In the genomic region with DNA sequence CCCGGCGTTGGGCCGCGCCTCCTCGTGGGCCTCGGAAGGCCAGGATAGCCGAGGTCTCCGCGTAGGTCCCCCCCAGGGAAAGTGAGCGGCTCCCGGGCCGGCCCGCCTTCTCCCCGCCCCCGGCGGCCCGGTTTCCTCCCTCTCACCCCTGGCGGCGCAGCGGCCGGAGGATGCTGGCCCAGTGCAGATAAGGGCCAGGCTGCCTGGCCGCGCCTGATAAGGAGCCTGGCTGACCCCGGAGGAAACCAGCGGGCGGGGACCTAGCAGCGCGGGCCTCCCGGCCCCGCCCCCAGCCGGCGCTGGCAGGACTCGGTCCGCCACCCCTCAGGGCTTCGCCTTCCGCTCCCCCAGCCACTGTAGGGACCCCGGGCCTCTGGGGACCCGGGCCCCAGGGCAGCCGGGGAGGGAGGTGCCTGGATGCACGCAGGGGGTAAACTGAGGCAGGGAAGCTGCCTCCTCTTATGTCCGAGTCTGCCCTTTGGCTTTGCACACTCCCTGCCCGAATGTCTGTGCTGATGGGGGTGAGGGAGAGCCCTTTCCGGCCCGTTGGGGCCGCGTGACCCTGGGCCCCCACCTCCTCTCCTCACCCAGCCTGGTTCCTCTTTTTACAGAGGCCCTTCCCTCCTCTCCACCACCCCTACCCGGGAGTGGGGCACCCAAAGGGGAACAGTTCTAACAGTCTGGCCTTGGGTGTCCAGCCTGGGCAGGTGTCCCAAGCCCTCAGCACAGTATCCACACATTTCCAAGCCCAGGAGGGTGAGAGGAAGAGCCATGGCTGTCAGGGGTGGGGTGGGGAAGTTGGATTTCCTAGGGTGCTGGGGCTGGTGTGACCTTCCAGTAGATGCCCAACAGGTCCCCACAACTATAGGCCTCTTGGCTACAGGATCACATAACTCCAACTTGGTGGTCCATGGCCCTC, we compare ENCODE assay signal across 9 cellular contexts. TPM values are rescaled to one million over a fixed set of nuclear protein-coding genes. Genes with fewer than 3 reads are reported as not detected.
DNase-seq lines count a peak whose midpoint lies in the region; ATAC-seq lines count a peak whose summit lies in the region.
"Had no signal": no experiment of that assay in that cellular context is flagged by ENCODE, and none has a peak within 500 bp of the region (broad histone marks: within the 10 kb centered on the region; RNA-seq: fewer than 3 reads in every experiment).

Gene LYL1, minus strand, starts transcription at position 193 of the 919 bp plus-strand sequence. CDS start 1,687 bp downstream, outside the sequence.

- H3K4me3 ChIP-seq in HUES48 (ENCODE audit: low read depth, low read length), result peak within 1 kb of the TSS; percentile 34; the same call in 1 of the 2 replicates

- ATAC-seq in GM18867 (IDR thresholded peaks at IDR 0.05; ENCODE audit: unreplicated experiment) (peak; percentile 45), Right ventricle myocardium superior (ENCODE audit: poor library complexity) (peak; percentile 75)

- peaks cover 54% of the 10 kb centered on the region for H3K4me1 Mint-ChIP-seq in activated T-cell treated with anti-CD3 and anti-CD28 coated beads, Interleukin-2, amount 50 U/mL, for 24 hours (ENCODE audit: low read depth)

- peak within 1 kb of the TSS; percentile 64 for H3K27ac Mint-ChIP-seq in activated T-cell treated with anti-CD3 and anti-CD28 coated beads, Interleukin-2, amount 50 U/mL, for 24 hours

- H3K27me3 Mint-ChIP-seq in activated T-cell treated with anti-CD3 and anti-CD28 coated beads, Interleukin-2, amount 50 U/mL, for 24 hours, result peaks cover 11% of the 10 kb centered on the region

- H3K4me3 Mint-ChIP-seq in activated T-cell treated with anti-CD3 and anti-CD28 coated beads, Interleukin-2, amount 50 U/mL, for 24 hours, result peak within 1 kb of the TSS; percentile 72

- no peak within 1 kb of the TSS for H3K27ac ChIP-seq in HUES48 (ENCODE audit: low read depth, low read length)

- H3K4me1 ChIP-seq in HUES48 (ENCODE audit: control insufficient read depth, insufficient read depth, low read length), result peaks cover 9% of the 10 kb centered on the region

- peaks cover 7% of the 10 kb centered on the region for H3K36me3 ChIP-seq in HUES48 (ENCODE audit: control insufficient read depth, insufficient read depth, low read length)

- peaks cover 47% of the 10 kb centered on the region for H3K27me3 ChIP-seq in HUES48 (ENCODE audit: control insufficient read depth, insufficient read depth, low read length)

- no peaks in the 10 kb centered on the region for H3K9me3 ChIP-seq in HUES48 (ENCODE audit: control insufficient read depth, insufficient read depth, low read length)

- H3K9ac ChIP-seq in HUES48 (ENCODE audit: low read depth, low read length), result no peak within 1 kb of the TSS

- intact Hi-C loops in Right ventricle myocardium superior (cut with DNase I), result no loop called here

- peak; percentile 58 for DNase-seq in AG08395 (ENCODE audit: low spot score)
- peak; percentile 68 for DNase-seq in activated T-cell treated with anti-CD3 and anti-CD28 coated beads, Interleukin-2, amount 50 U/mL, for 24 hours
- DNase-seq in Right ventricle myocardium superior, result peak; percentile 94
- DNase-seq in pons (ENCODE audit: low spot score), result peak; percentile 82
- DNase-seq in DMS79 treated with DMSO at 0.1 percent for 48 hours (lab: John Stamatoyannopoulos, UW), result no peak
- DNase-seq in NCI-H187 treated with DMSO at 0.1 percent for 48 hours (lab: John Stamatoyannopoulos, UW), result no peak

- H3K36me3 Mint-ChIP-seq in activated T-cell treated with anti-CD3 and anti-CD28 coated beads, Interleukin-2, amount 50 U/mL, for 24 hours (ENCODE audit: low read depth), result peaks cover 37% of the 10 kb centered on the region

- peaks cover 3% of the 10 kb centered on the region for H3K9me3 Mint-ChIP-seq in activated T-cell treated with anti-CD3 and anti-CD28 coated beads, Interleukin-2, amount 50 U/mL, for 24 hours

RNA-seq across cellular contexts. Expression of gene LYL1, which starts in this region (rescaled TPM):
- total RNA-seq in Right ventricle myocardium superior, result 7.2 TPM
- total RNA-seq: myocyte had no signal

Comparison
In these comparisons a context has a peak if more than half of its experiments do, and no peak if none do; other contexts are left out.
1. DNase-seq: peak in AG08395 (single experiment), activated T-cell treated with anti-CD3 and anti-CD28 coated beads, Interleukin-2, amount 50 U/mL, for 24 hours (single experiment), Right ventricle myocardium superior (single experiment) and pons (single experiment); none in DMS79 treated with DMSO at 0.1 percent for 48 hours (single experiment) and NCI-H187 treated with DMSO at 0.1 percent for 48 hours (single experiment).